ENCODE assay signal across 1 cellular context in the genomic region with DNA sequence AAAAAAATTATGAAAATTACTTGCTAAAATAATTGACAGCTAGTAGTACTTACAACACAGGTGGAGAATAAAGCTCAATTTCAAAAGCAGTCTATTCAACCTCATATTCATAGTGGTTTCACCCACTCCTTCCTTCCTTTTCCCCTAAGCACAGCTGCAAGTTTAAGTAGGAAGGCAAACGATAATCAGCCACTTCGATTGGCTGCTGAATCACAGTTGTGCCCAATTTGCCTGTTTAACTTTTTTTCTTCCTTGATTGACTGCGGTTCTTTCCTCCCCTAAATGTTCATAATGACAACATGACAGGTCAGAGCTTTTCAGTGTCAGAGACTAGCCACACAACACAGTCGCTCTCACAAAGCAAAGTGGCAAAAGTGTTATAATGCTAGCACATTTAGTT.
TF ChIP-seq lines count a peak whose summit lies in the region.

No MANE protein-coding gene starts in this region.

TF ChIP-seq in GM23338, 12 proteins besides CTCF, POLR2A, EP300 and RAD21 (continued from another document):
- TF ChIP-seq ZNF462 (CRISPR knock-in tag; IDR thresholded peaks at IDR 0.05) (no peak), ZNF114 (CRISPR knock-in tag; IDR thresholded peaks at IDR 0.05) (no peak), JUNB (IDR thresholded peaks at IDR 0.05; ENCODE audit: unreplicated experiment) (no peak)
- TF ChIP-seq, protein P1, sequence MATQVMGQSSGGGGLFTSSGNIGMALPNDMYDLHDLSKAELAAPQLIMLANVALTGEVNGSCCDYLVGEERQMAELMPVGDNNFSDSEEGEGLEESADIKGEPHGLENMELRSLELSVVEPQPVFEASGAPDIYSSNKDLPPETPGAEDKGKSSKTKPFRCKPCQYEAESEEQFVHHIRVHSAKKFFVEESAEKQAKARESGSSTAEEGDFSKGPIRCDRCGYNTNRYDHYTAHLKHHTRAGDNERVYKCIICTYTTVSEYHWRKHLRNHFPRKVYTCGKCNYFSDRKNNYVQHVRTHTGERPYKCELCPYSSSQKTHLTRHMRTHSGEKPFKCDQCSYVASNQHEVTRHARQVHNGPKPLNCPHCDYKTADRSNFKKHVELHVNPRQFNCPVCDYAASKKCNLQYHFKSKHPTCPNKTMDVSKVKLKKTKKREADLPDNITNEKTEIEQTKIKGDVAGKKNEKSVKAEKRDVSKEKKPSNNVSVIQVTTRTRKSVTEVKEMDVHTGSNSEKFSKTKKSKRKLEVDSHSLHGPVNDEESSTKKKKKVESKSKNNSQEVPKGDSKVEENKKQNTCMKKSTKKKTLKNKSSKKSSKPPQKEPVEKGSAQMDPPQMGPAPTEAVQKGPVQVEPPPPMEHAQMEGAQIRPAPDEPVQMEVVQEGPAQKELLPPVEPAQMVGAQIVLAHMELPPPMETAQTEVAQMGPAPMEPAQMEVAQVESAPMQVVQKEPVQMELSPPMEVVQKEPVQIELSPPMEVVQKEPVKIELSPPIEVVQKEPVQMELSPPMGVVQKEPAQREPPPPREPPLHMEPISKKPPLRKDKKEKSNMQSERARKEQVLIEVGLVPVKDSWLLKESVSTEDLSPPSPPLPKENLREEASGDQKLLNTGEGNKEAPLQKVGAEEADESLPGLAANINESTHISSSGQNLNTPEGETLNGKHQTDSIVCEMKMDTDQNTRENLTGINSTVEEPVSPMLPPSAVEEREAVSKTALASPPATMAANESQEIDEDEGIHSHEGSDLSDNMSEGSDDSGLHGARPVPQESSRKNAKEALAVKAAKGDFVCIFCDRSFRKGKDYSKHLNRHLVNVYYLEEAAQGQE (IDR thresholded peaks at IDR 0.05; ENCODE audit: unreplicated experiment) = no peak
- TF ChIP-seq, protein P2, sequence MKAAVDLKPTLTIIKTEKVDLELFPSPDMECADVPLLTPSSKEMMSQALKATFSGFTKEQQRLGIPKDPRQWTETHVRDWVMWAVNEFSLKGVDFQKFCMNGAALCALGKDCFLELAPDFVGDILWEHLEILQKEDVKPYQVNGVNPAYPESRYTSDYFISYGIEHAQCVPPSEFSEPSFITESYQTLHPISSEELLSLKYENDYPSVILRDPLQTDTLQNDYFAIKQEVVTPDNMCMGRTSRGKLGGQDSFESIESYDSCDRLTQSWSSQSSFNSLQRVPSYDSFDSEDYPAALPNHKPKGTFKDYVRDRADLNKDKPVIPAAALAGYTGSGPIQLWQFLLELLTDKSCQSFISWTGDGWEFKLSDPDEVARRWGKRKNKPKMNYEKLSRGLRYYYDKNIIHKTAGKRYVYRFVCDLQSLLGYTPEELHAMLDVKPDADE (IDR thresholded peaks at IDR 0.05) = no peak
